In the genomic region with DNA sequence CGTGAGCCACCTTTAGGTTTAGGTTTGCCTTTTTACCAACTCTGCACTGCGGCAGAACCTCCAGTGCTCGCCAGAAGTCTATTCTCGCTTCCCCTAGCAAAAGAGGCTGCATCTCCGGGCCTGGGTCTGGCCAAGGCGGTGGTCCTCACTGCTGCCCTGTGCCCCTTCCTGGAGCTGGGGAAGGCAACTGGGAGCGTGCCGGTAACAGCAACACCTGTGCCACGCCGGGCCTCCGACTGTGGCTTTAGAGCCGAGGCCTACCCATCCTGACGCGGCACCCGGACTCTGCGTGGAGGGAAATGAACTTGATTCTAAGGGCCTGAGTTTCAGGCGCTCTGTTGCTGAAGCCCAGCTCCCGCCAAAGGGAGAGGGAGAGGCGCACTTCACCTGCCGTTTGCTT, we compare ENCODE assay signal across 20 cellular contexts.
"Had no signal": no experiment of that assay in that cellular context is flagged by ENCODE, and none has a peak within 500 bp of the region (broad histone marks: within the 10 kb centered on the region; RNA-seq: fewer than 3 reads in every experiment).

No MANE protein-coding gene starts in this region.

- H3K9me3 ChIP-seq: left ventricle myocardium inferior, right lobe of liver, testis, transverse colon had no signal

- H3K36me3 ChIP-seq: brain microvascular endothelial cell, left ventricle myocardium inferior, right lobe of liver, transverse colon had no signal

- ATAC-seq: esophagus mucosa had no signal

- DNase-seq: activated CD4-positive, alpha-beta T cell treated with anti-CD3 and anti-CD28 coated beads for 48 hours; activated CD4-positive, alpha-beta T cell treated with anti-CD3 and anti-CD28 coated beads, Interleukin-2, amount 50 U/mL, for 48 hours; activated CD8-positive, alpha-beta memory T cell treated with anti-CD3 and anti-CD28 coated beads for 24 hours; activated gamma-delta T cell; activated naive CD4-positive, alpha-beta T cell treated with anti-CD3 and anti-CD28 coated beads, Interleukin-2, amount 10 ng/mL, durations not matched to agents 7 days and 5 days; activated naive CD8-positive, alpha-beta T cell treated with anti-CD3 and anti-CD28 coated beads, Interleukin-2, amount 10 ng/mL, durations not matched to agents 7 days and 5 days; activated T-cell treated with anti-CD3 and anti-CD28 coated beads, Interleukin-2, amount 50 U/mL, for 1 hour; brain microvascular endothelial cell; cortex of kidney; foreskin fibroblast; kidney glomerular epithelial cell; left ventricle myocardium inferior; naive B cell; right lobe of liver; stimulated activated CD4-positive, alpha-beta T cell treated with anti-CD3 and anti-CD28 coated beads, Interleukin-2, amount 100 ng/mL, for 48 hours; stimulated activated naive CD4-positive, alpha-beta T cell treated with Interleukin-2 at 50 U/mL for 16 hours; testis; transverse colon had no signal

- H3K27ac ChIP-seq: brain microvascular endothelial cell, left ventricle myocardium inferior, right lobe of liver, testis, transverse colon had no signal

- H3K4me1 ChIP-seq: right lobe of liver, testis had no signal

- H3K4me3 ChIP-seq: left ventricle myocardium inferior, lung, right lobe of liver, transverse colon had no signal

- H3K27me3 ChIP-seq: brain microvascular endothelial cell, right lobe of liver, testis, transverse colon had no signal
